ENCODE assay signal across 8 cellular contexts in genomic region chr3:125766285-125766826, GRCh38.
DNase-seq lines count a peak whose midpoint lies in the region; ATAC-seq, FAIRE-seq and TF ChIP-seq lines count a peak whose summit lies in the region.
"Not testable (repeated sequence)": the region's sequence is repeated elsewhere in the genome, so short reads cannot be mapped to it uniquely, and the experiment has no call there.

No MANE protein-coding gene starts in this region.

- peak overlapping the region in 6 of 7 donors; percentile 73 to 92 (median 80) for H3K4me3 Mint-ChIP-seq in CD8-positive, alpha-beta memory T cell
- peak overlapping the region; percentile 67 for H3K4me3 Mint-ChIP-seq in stimulated activated effector memory CD8-positive, alpha-beta T cell treated with anti-CD3 and anti-CD28 coated beads, Interleukin-12 subunit alpha, Interleukin-12 subunit beta, amount 100 ng/mL, for 72 hours

- H3K27me3 Mint-ChIP-seq in CD8-positive, alpha-beta memory T cell: peaks cover 17 to 24% of the 10 kb centered on the region in 2 donors

- not testable (repeated sequence) for H3K27ac ChIP-seq in CD8-positive, alpha-beta memory T cell (ENCODE audit: low read depth, low read length); ovary

- not testable (repeated sequence) for H3K27me3 ChIP-seq in CD8-positive, alpha-beta memory T cell (ENCODE audit: insufficient read depth, low read length, poor library complexity, severe bottlenecking); bronchial epithelial cell (ENCODE audit: control insufficient read depth, insufficient read depth, low read length); ovary

- TF ChIP-seq EP300 in ovary (IDR thresholded peaks at IDR 0.05): not testable (repeated sequence)

- peak; percentile 32 to 67 (median 57) for DNase-seq in CD8-positive, alpha-beta memory T cell
- peak; percentile 64 for DNase-seq in HT1080 (ENCODE audit: low read depth)
- peak; percentile 11 for DNase-seq in NK-92 treated with Interleukin-12 subunit alpha and Interleukin-12 subunit beta, amount 100 ng/mL, for 24 hours (lab: John Stamatoyannopoulos, UW)
- DNase-seq in activated CD4-positive, alpha-beta T cell treated with anti-CD3 and anti-CD28 coated beads, Interleukin-2, amount 50 U/mL, for 4 hours: peak; percentile 47 to 49
- peak; percentile 15 for DNase-seq in bronchial epithelial cell (ENCODE audit: low read depth)
- DNase-seq in hypothalamus (lab: John Stamatoyannopoulos, UW): peak in 35 of 51 donors; percentile 0 to 60 (median 25)
- DNase-seq in ovary: peak; percentile 45 to 81 (median 67)
- DNase-seq in stimulated activated effector memory CD8-positive, alpha-beta T cell treated with anti-CD3 and anti-CD28 coated beads, Interleukin-12 subunit alpha, Interleukin-12 subunit beta, amount 100 ng/mL, for 72 hours (ENCODE audit: low spot score in 2 of 2): peak; percentile 67 to 86

- H3K36me3 Mint-ChIP-seq in CD8-positive, alpha-beta memory T cell; stimulated activated effector memory CD8-positive, alpha-beta T cell treated with anti-CD3 and anti-CD28 coated beads, Interleukin-12 subunit alpha, Interleukin-12 subunit beta, amount 100 ng/mL, for 72 hours: not testable (repeated sequence)

- POLR2A ChIA-PET in CD8-positive, alpha-beta memory T cell (lab: Charles Lee): not testable (repeated sequence)

- not testable (repeated sequence) for H3K9me3 ChIP-seq in CD8-positive, alpha-beta memory T cell (ENCODE audit: low read length); ovary

- peaks cover 0 to 23% (median 8%) of the 10 kb centered on the region in 3 donors for H3K4me1 Mint-ChIP-seq in CD8-positive, alpha-beta memory T cell
- not testable (repeated sequence) for H3K4me1 Mint-ChIP-seq in stimulated activated effector memory CD8-positive, alpha-beta T cell treated with anti-CD3 and anti-CD28 coated beads, Interleukin-12 subunit alpha, Interleukin-12 subunit beta, amount 100 ng/mL, for 72 hours

- ATAC-seq in stimulated activated effector memory CD8-positive, alpha-beta T cell treated with anti-CD3 and anti-CD28 coated beads, Interleukin-12 subunit alpha, Interleukin-12 subunit beta, amount 100 ng/mL, for 72 hours: peak; percentile 48

- intact Hi-C loops in ovary (cut with DNase I): loop anchor here in 1 of 4 donors (10.0 kb wide), 1 partner anchor 148 kb away; no protein-coding TSS in a partner anchor

- FAIRE-seq in bronchial epithelial cell (lab: Jason Lieb, UNC): not testable (repeated sequence)

- CTCF ChIA-PET in CD8-positive, alpha-beta memory T cell (lab: Charles Lee): interaction anchor here (0.6 to 1.0 kb wide), 5 partner anchors 39 to 431 kb away, joined by 3 to 4 read pairs (median 3); no protein-coding TSS in a partner anchor

- peak; percentile 68 for TF ChIP-seq CTCF in bronchial epithelial cell (IDR thresholded peaks at IDR 0.05; ENCODE audit: insufficient read depth, low read length, severe bottlenecking)
- TF ChIP-seq CTCF in ovary (IDR thresholded peaks at IDR 0.05): peak; percentile 34 to 86 (median 85)

- WGBS in ovary, 3 donors: 0 to 2% (median 2%) methylated on average over 23 to 54 of the region's 54 CpGs

- not testable (repeated sequence) for H3K4me3 ChIP-seq in CD8-positive, alpha-beta memory T cell (ENCODE audit: low read length)
- peak overlapping the region; percentile 43 for H3K4me3 ChIP-seq in bronchial epithelial cell (ENCODE audit: low read depth, low read length)
- H3K4me3 ChIP-seq in ovary: peak overlapping the region; percentile 52

- not testable (repeated sequence) for H3K36me3 ChIP-seq in CD8-positive, alpha-beta memory T cell (ENCODE audit: insufficient read depth, low read length); bronchial epithelial cell (ENCODE audit: control insufficient read depth, insufficient read depth, low read length); ovary

- not testable (repeated sequence) for H3K9me3 Mint-ChIP-seq in CD8-positive, alpha-beta memory T cell; stimulated activated effector memory CD8-positive, alpha-beta T cell treated with anti-CD3 and anti-CD28 coated beads, Interleukin-12 subunit alpha, Interleukin-12 subunit beta, amount 100 ng/mL, for 72 hours

- not testable (repeated sequence) for TF ChIP-seq POLR2A in ovary (IDR thresholded peaks at IDR 0.05)

- not testable (repeated sequence) for H3K4me1 ChIP-seq in CD8-positive, alpha-beta memory T cell (ENCODE audit: insufficient read depth, low read length); ovary (ENCODE audit: insufficient read depth)

- peak overlapping the region in 3 of 8 donors; percentile 14 to 42 (median 17) for H3K27ac Mint-ChIP-seq in CD8-positive, alpha-beta memory T cell
- not testable (repeated sequence) for H3K27ac Mint-ChIP-seq in stimulated activated effector memory CD8-positive, alpha-beta T cell treated with anti-CD3 and anti-CD28 coated beads, Interleukin-12 subunit alpha, Interleukin-12 subunit beta, amount 100 ng/mL, for 72 hours

Comparison
In these comparisons a context has a peak if more than half of its experiments do, and no peak if none do; other contexts are left out.
1. DNase-seq: peak in every context shown above with its lines; median percentile 76 in stimulated activated effector memory CD8-positive, alpha-beta T cell treated with anti-CD3 and anti-CD28 coated beads, Interleukin-12 subunit alpha, Interleukin-12 subunit beta, amount 100 ng/mL, for 72 hours; 67 in ovary; 64 in HT1080; 57 in CD8-positive, alpha-beta memory T cell; 48 in activated CD4-positive, alpha-beta T cell treated with anti-CD3 and anti-CD28 coated beads, Interleukin-2, amount 50 U/mL, for 4 hours; 25 in hypothalamus; 15 in bronchial epithelial cell; 11 in NK-92 treated with Interleukin-12 subunit alpha and Interleukin-12 subunit beta, amount 100 ng/mL, for 24 hours.